Comparison of ENCODE assay signal across 1 cellular context in the genomic region with DNA sequence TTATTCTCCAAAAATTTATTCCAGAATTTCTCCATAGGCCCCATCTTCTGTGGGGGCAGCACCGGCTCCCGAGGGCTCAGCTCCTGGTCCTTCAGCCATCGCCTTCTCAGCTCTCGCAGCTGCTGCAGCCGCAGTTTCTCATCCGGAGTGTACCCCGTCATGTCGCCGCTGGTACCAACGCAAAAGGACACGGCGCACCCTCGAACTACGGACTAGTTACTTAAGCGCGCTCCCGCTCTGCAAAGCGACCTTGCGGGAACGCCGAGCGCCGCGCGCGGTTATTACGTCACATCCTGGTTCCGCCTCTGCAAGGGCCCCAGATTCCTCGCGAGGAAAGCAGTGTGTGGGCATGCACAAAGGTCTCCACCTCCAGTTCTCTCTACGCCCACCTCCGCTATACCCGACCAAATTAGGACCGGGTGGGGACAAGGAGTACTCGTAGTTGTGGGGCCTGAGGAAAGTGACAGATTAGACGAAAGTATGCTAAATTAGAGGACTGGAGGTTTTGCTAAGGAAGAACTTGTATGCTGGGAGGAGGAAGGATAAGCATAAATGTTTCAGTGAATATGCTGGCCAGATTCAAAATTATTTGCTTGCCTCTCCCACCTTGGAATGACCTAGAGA.
A peak's percentile ranks its signal among the peaks of the same experiment; 100 is the strongest.
TF ChIP-seq lines count a peak whose summit lies in the region.

Gene NDUFB6, minus strand, starts transcription at position 260 of the 624 bp plus-strand sequence. Its CDS starts 99 bp downstream, at position 161.

TF ChIP-seq in HepG2, 621 proteins besides CTCF, POLR2A, EP300 and RAD21 (continued from another document and continues in another):
- TF ChIP-seq, protein P1, sequence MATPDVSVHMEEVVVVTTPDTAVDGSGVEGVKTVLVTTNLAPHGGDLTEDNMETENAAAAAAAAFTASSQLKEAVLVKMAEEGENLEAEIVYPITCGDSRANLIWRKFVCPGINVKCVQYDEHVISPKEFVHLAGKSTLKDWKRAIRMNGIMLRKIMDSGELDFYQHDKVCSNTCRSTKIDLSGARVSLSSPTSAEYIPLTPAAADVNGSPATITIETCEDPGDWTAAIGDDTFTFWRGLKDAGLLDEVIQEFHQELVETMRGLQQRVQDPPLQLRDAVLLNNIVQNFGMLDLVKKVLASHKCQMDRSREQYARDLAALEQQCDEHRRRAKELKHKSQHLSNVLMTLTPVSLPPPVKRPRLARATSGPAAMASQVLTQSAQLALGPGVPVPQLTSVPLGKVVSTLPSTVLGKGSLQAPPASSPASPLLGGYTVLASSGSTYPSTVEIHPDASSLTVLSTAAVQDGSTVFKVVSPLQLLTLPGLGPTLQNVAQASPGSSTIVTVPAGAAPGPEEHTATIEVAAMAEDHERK (CRISPR knock-in tag; IDR thresholded peaks at IDR 0.05; ENCODE audit: low read depth), result peak; percentile 60; the same call in 1 of the 2 replicates
- TF ChIP-seq ZBTB38 (CRISPR knock-in tag; IDR thresholded peaks at IDR 0.05) (peak; percentile 68; the same call in 1 of the 2 replicates), KDM3A (CRISPR knock-in tag; IDR thresholded peaks at IDR 0.05; ENCODE audit: low read depth) (no peak; the same call in 1 of the 2 replicates), ZNF441 (CRISPR knock-in tag; IDR thresholded peaks at IDR 0.05; ENCODE audit: borderline replicate concordance) (peak; percentile 67; the same call in 1 of the 2 replicates), ZNF724P (CRISPR knock-in tag; IDR thresholded peaks at IDR 0.05; ENCODE audit: borderline replicate concordance) (no peak), HBP1 (CRISPR knock-in tag; IDR thresholded peaks at IDR 0.05; ENCODE audit: low read depth) (0 out of 2 replicates have a peak, but pooled peaks have one; percentile 55), FOXC1 (CRISPR knock-in tag; IDR thresholded peaks at IDR 0.05; ENCODE audit: borderline replicate concordance) (0 out of 2 replicates have a peak, but pooled peaks have one; percentile 28), FLYWCH1 (CRISPR knock-in tag; IDR thresholded peaks at IDR 0.05) (no peak), ZNF501 (CRISPR knock-in tag; IDR thresholded peaks at IDR 0.05) (peak; percentile 83), MBD4 (IDR thresholded peaks at IDR 0.05; ENCODE audit: borderline replicate concordance, low read length) (no peak), ATF7-NPFF (CRISPR knock-in tag; IDR thresholded peaks at IDR 0.05; ENCODE audit: low read depth) (0 out of 2 replicates have a peak, but pooled peaks have one; percentile 22), ZNF839 (CRISPR knock-in tag; IDR thresholded peaks at IDR 0.05; ENCODE audit: borderline replicate concordance) (no peak), ZNF709 (CRISPR knock-in tag; IDR thresholded peaks at IDR 0.05) (peak; percentile 60; the same call in 1 of the 2 replicates), PITX1 (CRISPR knock-in tag; IDR thresholded peaks at IDR 0.05) (peak; percentile 48; the same call in 1 of the 2 replicates), ZNF230 (CRISPR knock-in tag; IDR thresholded peaks at IDR 0.05) (no peak; the same call in 1 of the 2 replicates), ZNF451 (CRISPR knock-in tag; IDR thresholded peaks at IDR 0.05) (no peak), ZNF496 (CRISPR knock-in tag; IDR thresholded peaks at IDR 0.05; ENCODE audit: insufficient replicate concordance) (no peak), NR0B2 (CRISPR knock-in tag; IDR thresholded peaks at IDR 0.05) (no peak), ZNF354B (CRISPR knock-in tag; IDR thresholded peaks at IDR 0.05) (no peak), ZBED4 (CRISPR knock-in tag; IDR thresholded peaks at IDR 0.05; ENCODE audit: borderline replicate concordance) (no peak), JUN (CRISPR knock-in tag; IDR thresholded peaks at IDR 0.05) (no peak; the same call in 1 of the 2 replicates), RAD51 (IDR thresholded peaks at IDR 0.05; ENCODE audit: borderline replicate concordance) (no peak), ZNF552 (CRISPR knock-in tag; IDR thresholded peaks at IDR 0.05; ENCODE audit: borderline replicate concordance) (0 out of 2 replicates have a peak, but pooled peaks have one; percentile 20), ZNF850 (CRISPR knock-in tag; conservative IDR thresholded peaks at IDR 0.05) (no peak), ZNF800 (CRISPR knock-in tag; IDR thresholded peaks at IDR 0.05) (peak; percentile 35; the same call in 1 of the 2 replicates), ARNTL (CRISPR knock-in tag; IDR thresholded peaks at IDR 0.05) (no peak; the same call in 1 of the 2 replicates), ZNF788 (CRISPR knock-in tag; IDR thresholded peaks at IDR 0.05; ENCODE audit: borderline replicate concordance) (peak; percentile 93), PRPF4 (IDR thresholded peaks at IDR 0.05; ENCODE audit: low read depth, low read length, poor library complexity, severe bottlenecking) (no peak), ZNF234 (CRISPR knock-in tag; conservative IDR thresholded peaks at IDR 0.05) (no peak)
- TF ChIP-seq, protein P2, sequence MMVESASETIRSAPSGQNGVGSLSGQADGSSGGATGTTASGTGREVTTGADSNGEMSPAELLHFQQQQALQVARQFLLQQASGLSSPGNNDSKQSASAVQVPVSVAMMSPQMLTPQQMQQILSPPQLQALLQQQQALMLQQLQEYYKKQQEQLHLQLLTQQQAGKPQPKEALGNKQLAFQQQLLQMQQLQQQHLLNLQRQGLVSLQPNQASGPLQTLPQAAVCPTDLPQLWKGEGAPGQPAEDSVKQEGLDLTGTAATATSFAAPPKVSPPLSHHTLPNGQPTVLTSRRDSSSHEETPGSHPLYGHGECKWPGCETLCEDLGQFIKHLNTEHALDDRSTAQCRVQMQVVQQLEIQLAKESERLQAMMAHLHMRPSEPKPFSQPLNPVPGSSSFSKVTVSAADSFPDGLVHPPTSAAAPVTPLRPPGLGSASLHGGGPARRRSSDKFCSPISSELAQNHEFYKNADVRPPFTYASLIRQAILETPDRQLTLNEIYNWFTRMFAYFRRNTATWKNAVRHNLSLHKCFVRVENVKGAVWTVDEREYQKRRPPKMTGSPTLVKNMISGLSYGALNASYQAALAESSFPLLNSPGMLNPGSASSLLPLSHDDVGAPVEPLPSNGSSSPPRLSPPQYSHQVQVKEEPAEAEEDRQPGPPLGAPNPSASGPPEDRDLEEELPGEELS (CRISPR knock-in tag; IDR thresholded peaks at IDR 0.05), result peak; percentile 52; the same call in 1 of the 2 replicates
- TF ChIP-seq, protein P3, sequence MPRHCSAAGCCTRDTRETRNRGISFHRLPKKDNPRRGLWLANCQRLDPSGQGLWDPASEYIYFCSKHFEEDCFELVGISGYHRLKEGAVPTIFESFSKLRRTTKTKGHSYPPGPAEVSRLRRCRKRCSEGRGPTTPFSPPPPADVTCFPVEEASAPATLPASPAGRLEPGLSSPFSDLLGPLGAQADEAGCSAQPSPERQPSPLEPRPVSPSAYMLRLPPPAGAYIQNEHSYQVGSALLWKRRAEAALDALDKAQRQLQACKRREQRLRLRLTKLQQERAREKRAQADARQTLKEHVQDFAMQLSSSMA (CRISPR knock-in tag; IDR thresholded peaks at IDR 0.05), result peak; percentile 81; the same call in 1 of the 2 replicates
- TF ChIP-seq, protein P4, sequence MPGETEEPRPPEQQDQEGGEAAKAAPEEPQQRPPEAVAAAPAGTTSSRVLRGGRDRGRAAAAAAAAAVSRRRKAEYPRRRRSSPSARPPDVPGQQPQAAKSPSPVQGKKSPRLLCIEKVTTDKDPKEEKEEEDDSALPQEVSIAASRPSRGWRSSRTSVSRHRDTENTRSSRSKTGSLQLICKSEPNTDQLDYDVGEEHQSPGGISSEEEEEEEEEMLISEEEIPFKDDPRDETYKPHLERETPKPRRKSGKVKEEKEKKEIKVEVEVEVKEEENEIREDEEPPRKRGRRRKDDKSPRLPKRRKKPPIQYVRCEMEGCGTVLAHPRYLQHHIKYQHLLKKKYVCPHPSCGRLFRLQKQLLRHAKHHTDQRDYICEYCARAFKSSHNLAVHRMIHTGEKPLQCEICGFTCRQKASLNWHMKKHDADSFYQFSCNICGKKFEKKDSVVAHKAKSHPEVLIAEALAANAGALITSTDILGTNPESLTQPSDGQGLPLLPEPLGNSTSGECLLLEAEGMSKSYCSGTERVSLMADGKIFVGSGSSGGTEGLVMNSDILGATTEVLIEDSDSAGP (CRISPR knock-in tag; IDR thresholded peaks at IDR 0.05; ENCODE audit: borderline replicate concordance), result peak; percentile 90
- TF ChIP-seq, protein P5, sequence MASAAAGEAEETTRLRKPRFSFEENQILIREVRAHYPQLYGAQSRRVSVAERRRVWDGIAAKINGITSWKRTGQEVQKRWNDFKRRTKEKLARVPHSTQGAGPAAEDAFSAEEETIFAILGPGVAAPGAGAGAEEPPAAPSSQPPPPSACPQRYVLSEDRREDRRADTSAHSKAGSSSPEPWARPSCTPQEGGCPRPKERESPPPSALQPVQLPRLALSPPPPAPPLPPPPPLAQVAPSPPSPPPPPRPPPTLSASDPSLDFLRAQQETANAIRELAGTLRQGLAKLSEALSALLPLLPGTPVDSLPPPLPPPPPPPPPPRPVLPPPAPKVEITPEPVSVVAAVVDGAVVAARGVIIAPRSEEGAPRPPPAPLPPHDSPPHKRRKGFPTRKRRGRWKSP (CRISPR knock-in tag; IDR thresholded peaks at IDR 0.05), result peak; percentile 58; the same call in 1 of the 2 replicates
